Comparison of ENCODE assay signal across 20 cellular contexts in the genomic region with DNA sequence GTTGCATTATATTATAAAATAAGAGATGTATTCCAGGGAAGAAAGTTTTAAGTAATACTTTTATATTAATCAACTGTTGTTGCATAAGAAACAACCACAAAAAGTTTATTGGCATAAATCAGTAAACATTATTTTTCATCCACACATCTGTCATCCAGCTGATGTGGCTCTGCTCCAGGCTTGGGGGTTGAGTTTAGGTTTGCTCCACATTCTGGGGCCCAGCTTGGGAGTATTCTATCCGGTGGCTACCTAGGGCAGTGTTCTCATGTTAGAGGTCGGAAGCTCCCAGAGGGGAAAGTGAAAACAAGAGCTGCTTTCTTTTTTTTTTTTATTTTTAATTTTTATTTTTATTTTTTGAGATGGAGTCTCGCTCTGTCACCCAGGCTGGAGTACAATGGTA.
"Had no signal": no experiment of that assay in that cellular context is flagged by ENCODE, and none has a peak within 500 bp of the region (broad histone marks: within the 10 kb centered on the region; RNA-seq: fewer than 3 reads in every experiment).

No MANE protein-coding gene starts in this region.

- H3K27ac Mint-ChIP-seq: natural killer cell had no signal

- DNase-seq: cerebellar nuclear complex; colonic mucosa; dermis blood vessel endothelial cell; erythroblast; foreskin keratinocyte; head of caudate nucleus; mammary epithelial cell; natural killer cell; posterior cingulate gyrus; sigmoid colon; stimulated activated CD4-positive, alpha-beta T cell treated with anti-CD3 and anti-CD28 coated beads, Interleukin-2, amount 100 ng/mL, for 24 hours; stimulated activated CD4-positive, alpha-beta T cell treated with anti-CD3 and anti-CD28 coated beads, Interleukin-4, amount 100 ng/mL, for 4 hours; stimulated activated naive CD4-positive, alpha-beta T cell; stomach; substantia nigra; trophoblast cell had no signal

- H3K4me3 Mint-ChIP-seq: natural killer cell, neural crest cell had no signal

- ATAC-seq: foreskin keratinocyte, natural killer cell had no signal

- H3K27ac ChIP-seq: colonic mucosa, foreskin keratinocyte, hepatocyte, sigmoid colon, skin epidermis, stomach, thoracic aorta had no signal

- H3K36me3 Mint-ChIP-seq: natural killer cell had no signal

- H3K9me3 ChIP-seq: colonic mucosa, sigmoid colon, thoracic aorta had no signal

- H3K4me3 ChIP-seq: colonic mucosa, hepatocyte, sigmoid colon, skin epidermis, stomach, thoracic aorta had no signal

- H3K4me1 Mint-ChIP-seq: natural killer cell had no signal

- H3K4me1 ChIP-seq: colonic mucosa, foreskin keratinocyte, sigmoid colon, stomach had no signal

- H3K27me3 ChIP-seq: colonic mucosa, foreskin keratinocyte, hepatocyte, sigmoid colon, stomach had no signal

- H3K36me3 ChIP-seq: colonic mucosa, sigmoid colon, stomach, thoracic aorta had no signal
